In genomic region chr2:17593841-17594482, GRCh38 we compare ENCODE assay signal across 1 cellular context.
A peak's percentile ranks its signal among the peaks of the same experiment; 100 is the strongest.
TF ChIP-seq lines count a peak whose summit lies in the region.

No MANE protein-coding gene starts in this region.

TF ChIP-seq in HepG2, 621 proteins besides CTCF, POLR2A, EP300 and RAD21 (continued from another document and continues in another):
- TF ChIP-seq, protein P1, sequence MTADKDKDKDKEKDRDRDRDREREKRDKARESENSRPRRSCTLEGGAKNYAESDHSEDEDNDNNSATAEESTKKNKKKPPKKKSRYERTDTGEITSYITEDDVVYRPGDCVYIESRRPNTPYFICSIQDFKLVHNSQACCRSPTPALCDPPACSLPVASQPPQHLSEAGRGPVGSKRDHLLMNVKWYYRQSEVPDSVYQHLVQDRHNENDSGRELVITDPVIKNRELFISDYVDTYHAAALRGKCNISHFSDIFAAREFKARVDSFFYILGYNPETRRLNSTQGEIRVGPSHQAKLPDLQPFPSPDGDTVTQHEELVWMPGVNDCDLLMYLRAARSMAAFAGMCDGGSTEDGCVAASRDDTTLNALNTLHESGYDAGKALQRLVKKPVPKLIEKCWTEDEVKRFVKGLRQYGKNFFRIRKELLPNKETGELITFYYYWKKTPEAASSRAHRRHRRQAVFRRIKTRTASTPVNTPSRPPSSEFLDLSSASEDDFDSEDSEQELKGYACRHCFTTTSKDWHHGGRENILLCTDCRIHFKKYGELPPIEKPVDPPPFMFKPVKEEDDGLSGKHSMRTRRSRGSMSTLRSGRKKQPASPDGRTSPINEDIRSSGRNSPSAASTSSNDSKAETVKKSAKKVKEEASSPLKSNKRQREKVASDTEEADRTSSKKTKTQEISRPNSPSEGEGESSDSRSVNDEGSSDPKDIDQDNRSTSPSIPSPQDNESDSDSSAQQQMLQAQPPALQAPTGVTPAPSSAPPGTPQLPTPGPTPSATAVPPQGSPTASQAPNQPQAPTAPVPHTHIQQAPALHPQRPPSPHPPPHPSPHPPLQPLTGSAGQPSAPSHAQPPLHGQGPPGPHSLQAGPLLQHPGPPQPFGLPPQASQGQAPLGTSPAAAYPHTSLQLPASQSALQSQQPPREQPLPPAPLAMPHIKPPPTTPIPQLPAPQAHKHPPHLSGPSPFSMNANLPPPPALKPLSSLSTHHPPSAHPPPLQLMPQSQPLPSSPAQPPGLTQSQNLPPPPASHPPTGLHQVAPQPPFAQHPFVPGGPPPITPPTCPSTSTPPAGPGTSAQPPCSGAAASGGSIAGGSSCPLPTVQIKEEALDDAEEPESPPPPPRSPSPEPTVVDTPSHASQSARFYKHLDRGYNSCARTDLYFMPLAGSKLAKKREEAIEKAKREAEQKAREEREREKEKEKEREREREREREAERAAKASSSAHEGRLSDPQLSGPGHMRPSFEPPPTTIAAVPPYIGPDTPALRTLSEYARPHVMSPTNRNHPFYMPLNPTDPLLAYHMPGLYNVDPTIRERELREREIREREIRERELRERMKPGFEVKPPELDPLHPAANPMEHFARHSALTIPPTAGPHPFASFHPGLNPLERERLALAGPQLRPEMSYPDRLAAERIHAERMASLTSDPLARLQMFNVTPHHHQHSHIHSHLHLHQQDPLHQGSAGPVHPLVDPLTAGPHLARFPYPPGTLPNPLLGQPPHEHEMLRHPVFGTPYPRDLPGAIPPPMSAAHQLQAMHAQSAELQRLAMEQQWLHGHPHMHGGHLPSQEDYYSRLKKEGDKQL (CRISPR knock-in tag; IDR thresholded peaks at IDR 0.05; ENCODE audit: low read depth) = peak; percentile 98
- TF ChIP-seq CHD4 (IDR thresholded peaks at IDR 0.05; ENCODE audit: borderline replicate concordance, low read length) (no peak), NFATC3 (CRISPR knock-in tag; IDR thresholded peaks at IDR 0.05) (no peak), ZNF598 (CRISPR knock-in tag; IDR thresholded peaks at IDR 0.05; ENCODE audit: borderline replicate concordance) (no peak), ZNF563 (CRISPR knock-in tag; IDR thresholded peaks at IDR 0.05) (no peak), MXI1 (IDR thresholded peaks at IDR 0.05; ENCODE audit: borderline replicate concordance, low read depth, low read length) (peak; percentile 82; the same call in 1 of the 3 replicates), ESRRA (CRISPR knock-in tag; IDR thresholded peaks at IDR 0.05; ENCODE audit: low read depth) (peak; percentile 77; the same call in 1 of the 2 replicates), FOXO1 (CRISPR knock-in tag; IDR thresholded peaks at IDR 0.05) (peak; percentile 96), USF2 (IDR thresholded peaks at IDR 0.05; ENCODE audit: low read depth, low read length) (no peak), USF2 (CRISPR knock-in tag; IDR thresholded peaks at IDR 0.05; ENCODE audit: borderline replicate concordance) (no peak), ZFP36 (IDR thresholded peaks at IDR 0.05; ENCODE audit: borderline replicate concordance, low read depth, low read length, partially characterized antibody) (peak; percentile 61), ZNF180 (CRISPR knock-in tag; IDR thresholded peaks at IDR 0.05; ENCODE audit: borderline replicate concordance, low read depth) (no peak), SMARCE1 (IDR thresholded peaks at IDR 0.05; ENCODE audit: borderline replicate concordance) (no peak), TBP (CRISPR knock-in tag; IDR thresholded peaks at IDR 0.05) (no peak), SAP130 (CRISPR knock-in tag; IDR thresholded peaks at IDR 0.05; ENCODE audit: low read depth) (peak; percentile 97), ZNF24 (IDR thresholded peaks at IDR 0.05) (no peak; the same call in 1 of the 2 replicates), RELA (CRISPR knock-in tag; IDR thresholded peaks at IDR 0.05) (0 out of 2 replicates have a peak, but pooled peaks have one; percentile 51), KLF16 (CRISPR knock-in tag; IDR thresholded peaks at IDR 0.05) (peak in 1 of 2 experiments; percentile 92; a peak in 2 of 4 replicates), ERF (CRISPR knock-in tag; IDR thresholded peaks at IDR 0.05) (peak; percentile 97), MNT (IDR thresholded peaks at IDR 0.05) (peak; percentile 60), ZNF747 (CRISPR knock-in tag; IDR thresholded peaks at IDR 0.05; ENCODE audit: borderline replicate concordance) (peak; percentile 68; the same call in 1 of the 2 replicates), SMYD3 (CRISPR knock-in tag; IDR thresholded peaks at IDR 0.05) (peak; percentile 78; the same call in 1 of the 2 replicates), TFAP4 (IDR thresholded peaks at IDR 0.05; ENCODE audit: borderline replicate concordance, low read depth) (peak; percentile 71; the same call in 1 of the 2 replicates), ISL2 (CRISPR knock-in tag; IDR thresholded peaks at IDR 0.05) (peak; percentile 98), CSRNP2 (CRISPR knock-in tag; conservative IDR thresholded peaks at IDR 0.05; ENCODE audit: low read depth) (no peak), SUZ12 (IDR thresholded peaks at IDR 0.05; ENCODE audit: low read depth, low read length) (no peak), ZNF589 (CRISPR knock-in tag; conservative IDR thresholded peaks at IDR 0.05) (peak; percentile 84; the same call in 1 of the 2 replicates), DZIP1 (CRISPR knock-in tag; IDR thresholded peaks at IDR 0.05) (no peak), ZNF776 (CRISPR knock-in tag; IDR thresholded peaks at IDR 0.05) (no peak), JARID2 (CRISPR knock-in tag; IDR thresholded peaks at IDR 0.05; ENCODE audit: insufficient replicate concordance) (no peak), POGZ (CRISPR knock-in tag; IDR thresholded peaks at IDR 0.05) (peak; percentile 77)
- TF ChIP-seq, protein P2, sequence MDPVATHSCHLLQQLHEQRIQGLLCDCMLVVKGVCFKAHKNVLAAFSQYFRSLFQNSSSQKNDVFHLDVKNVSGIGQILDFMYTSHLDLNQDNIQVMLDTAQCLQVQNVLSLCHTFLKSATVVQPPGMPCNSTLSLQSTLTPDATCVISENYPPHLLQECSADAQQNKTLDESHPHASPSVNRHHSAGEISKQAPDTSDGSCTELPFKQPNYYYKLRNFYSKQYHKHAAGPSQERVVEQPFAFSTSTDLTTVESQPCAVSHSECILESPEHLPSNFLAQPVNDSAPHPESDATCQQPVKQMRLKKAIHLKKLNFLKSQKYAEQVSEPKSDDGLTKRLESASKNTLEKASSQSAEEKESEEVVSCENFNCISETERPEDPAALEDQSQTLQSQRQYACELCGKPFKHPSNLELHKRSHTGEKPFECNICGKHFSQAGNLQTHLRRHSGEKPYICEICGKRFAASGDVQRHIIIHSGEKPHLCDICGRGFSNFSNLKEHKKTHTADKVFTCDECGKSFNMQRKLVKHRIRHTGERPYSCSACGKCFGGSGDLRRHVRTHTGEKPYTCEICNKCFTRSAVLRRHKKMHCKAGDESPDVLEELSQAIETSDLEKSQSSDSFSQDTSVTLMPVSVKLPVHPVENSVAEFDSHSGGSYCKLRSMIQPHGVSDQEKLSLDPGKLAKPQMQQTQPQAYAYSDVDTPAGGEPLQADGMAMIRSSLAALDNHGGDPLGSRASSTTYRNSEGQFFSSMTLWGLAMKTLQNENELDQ (CRISPR knock-in tag; IDR thresholded peaks at IDR 0.05; ENCODE audit: borderline replicate concordance) = no peak
- TF ChIP-seq, protein P3, sequence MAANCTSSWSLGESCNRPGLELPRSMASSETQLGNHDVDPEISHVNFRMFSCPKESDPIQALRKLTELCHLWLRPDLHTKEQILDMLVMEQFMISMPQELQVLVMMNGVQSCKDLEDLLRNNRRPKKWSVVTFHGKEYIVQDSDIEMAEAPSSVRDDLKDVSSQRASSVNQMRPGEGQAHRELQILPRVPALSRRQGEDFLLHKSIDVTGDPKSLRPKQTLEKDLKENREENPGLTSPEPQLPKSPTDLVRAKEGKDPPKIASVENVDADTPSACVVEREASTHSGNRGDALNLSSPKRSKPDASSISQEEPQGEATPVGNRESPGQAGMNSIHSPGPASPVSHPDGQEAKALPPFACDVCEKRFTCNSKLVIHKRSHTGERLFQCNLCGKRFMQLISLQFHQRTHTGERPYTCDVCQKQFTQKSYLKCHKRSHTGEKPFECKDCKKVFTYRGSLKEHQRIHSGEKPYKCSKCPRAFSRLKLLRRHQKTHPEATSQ (CRISPR knock-in tag; IDR thresholded peaks at IDR 0.05; ENCODE audit: borderline replicate concordance) = peak; percentile 32; the same call in 1 of the 2 replicates
- TF ChIP-seq, protein P4, sequence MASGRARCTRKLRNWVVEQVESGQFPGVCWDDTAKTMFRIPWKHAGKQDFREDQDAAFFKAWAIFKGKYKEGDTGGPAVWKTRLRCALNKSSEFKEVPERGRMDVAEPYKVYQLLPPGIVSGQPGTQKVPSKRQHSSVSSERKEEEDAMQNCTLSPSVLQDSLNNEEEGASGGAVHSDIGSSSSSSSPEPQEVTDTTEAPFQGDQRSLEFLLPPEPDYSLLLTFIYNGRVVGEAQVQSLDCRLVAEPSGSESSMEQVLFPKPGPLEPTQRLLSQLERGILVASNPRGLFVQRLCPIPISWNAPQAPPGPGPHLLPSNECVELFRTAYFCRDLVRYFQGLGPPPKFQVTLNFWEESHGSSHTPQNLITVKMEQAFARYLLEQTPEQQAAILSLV (CRISPR knock-in tag; IDR thresholded peaks at IDR 0.05; ENCODE audit: borderline replicate concordance) = no peak
- TF ChIP-seq, protein P5, sequence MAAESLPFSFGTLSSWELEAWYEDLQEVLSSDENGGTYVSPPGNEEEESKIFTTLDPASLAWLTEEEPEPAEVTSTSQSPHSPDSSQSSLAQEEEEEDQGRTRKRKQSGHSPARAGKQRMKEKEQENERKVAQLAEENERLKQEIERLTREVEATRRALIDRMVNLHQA (CRISPR knock-in tag; IDR thresholded peaks at IDR 0.05) = no peak
- TF ChIP-seq, protein P6, sequence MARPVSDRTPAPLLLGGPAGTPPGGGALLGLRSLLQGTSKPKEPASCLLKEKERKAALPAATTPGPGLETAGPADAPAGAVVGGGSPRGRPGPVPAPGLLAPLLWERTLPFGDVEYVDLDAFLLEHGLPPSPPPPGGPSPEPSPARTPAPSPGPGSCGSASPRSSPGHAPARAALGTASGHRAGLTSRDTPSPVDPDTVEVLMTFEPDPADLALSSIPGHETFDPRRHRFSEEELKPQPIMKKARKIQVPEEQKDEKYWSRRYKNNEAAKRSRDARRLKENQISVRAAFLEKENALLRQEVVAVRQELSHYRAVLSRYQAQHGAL (CRISPR knock-in tag; IDR thresholded peaks at IDR 0.05; ENCODE audit: not compliant biosample characterization) = no peak
